1 cellular context compared by ENCODE assay signal in the genomic region with DNA sequence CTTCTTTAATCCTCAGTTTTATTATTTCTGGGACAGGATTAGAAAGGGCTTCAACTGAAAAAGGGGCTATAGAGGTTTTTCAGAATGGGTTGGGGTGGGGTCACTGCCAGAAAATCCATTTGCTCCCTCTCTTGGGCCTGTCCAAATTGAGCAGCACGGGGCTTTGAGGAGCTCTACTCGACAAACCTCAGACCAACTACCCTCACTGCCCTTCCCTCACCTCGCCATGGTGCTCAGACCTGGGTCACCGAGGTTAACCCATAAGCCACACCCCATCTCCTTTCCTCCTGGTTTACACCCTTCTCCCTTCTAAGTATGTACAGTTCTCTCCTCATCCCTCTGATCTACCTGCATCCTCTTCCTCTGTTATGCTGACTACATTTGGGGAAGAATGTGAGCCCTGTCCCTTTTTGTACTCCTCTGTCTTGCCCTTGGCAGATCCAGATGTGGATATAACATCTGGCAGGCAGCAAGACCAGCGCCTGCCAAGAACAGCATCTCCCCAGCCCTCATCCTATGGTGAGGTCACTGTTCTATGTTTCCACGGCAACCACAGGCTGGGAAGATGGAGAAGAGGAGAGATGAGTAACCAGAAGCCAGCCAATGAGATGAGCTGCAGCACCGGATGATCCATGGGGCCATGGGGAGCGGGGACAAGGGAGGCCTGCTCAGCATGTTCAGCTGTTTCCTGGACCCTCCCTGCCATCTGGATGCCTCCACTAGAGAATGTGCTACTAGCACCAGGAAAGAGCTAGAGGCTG.
A peak's percentile ranks its signal among the peaks of the same experiment; 100 is the strongest.
TF ChIP-seq lines count a peak whose summit lies in the region.

No MANE protein-coding gene starts in this region.

TF ChIP-seq in HEK293, 187 proteins besides CTCF, POLR2A, EP300 and RAD21 (continued from another document and continues in another):
- no peak for TF ChIP-seq TSHZ1 (tag by site-specific recombination; IDR thresholded peaks at IDR 0.05; ENCODE audit: borderline replicate concordance)
- TF ChIP-seq, protein P1, sequence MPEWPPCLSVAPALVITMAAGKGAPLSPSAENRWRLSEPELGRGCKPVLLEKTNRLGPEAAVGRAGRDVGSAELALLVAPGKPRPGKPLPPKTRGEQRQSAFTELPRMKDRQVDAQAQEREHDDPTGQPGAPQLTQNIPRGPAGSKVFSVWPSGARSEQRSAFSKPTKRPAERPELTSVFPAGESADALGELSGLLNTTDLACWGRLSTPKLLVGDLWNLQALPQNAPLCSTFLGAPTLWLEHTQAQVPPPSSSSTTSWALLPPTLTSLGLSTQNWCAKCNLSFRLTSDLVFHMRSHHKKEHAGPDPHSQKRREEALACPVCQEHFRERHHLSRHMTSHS (tag by site-specific recombination; IDR thresholded peaks at IDR 0.05), result no peak
- no peak for TF ChIP-seq KLF7 (tag by site-specific recombination; IDR thresholded peaks at IDR 0.05; ENCODE audit: borderline replicate concordance)
- no peak for TF ChIP-seq KLF8 (tag by site-specific recombination; IDR thresholded peaks at IDR 0.05)
- no peak for TF ChIP-seq ZNF121 (tag by site-specific recombination; IDR thresholded peaks at IDR 0.05)
- TF ChIP-seq ZNF585B (tag by site-specific recombination; IDR thresholded peaks at IDR 0.05), result no peak
- TF ChIP-seq ZNF280D (tag by site-specific recombination; IDR thresholded peaks at IDR 0.05), result no peak
- TF ChIP-seq HOXC10 (CRISPR knock-in tag; IDR thresholded peaks at IDR 0.05), result no peak
- no peak for TF ChIP-seq ZFHX2 (tag by site-specific recombination; conservative IDR thresholded peaks at IDR 0.05)
- no peak for TF ChIP-seq ZNF555 (tag by site-specific recombination; conservative IDR thresholded peaks at IDR 0.05)
- TF ChIP-seq ZNF341 (tag by site-specific recombination; IDR thresholded peaks at IDR 0.05; ENCODE audit: low read depth), result peak; percentile 65
- 0 out of 2 replicates have a peak, but pooled peaks have one; percentile 31 for TF ChIP-seq ZBTB17 (tag by site-specific recombination; IDR thresholded peaks at IDR 0.05)
- TF ChIP-seq, protein P2, sequence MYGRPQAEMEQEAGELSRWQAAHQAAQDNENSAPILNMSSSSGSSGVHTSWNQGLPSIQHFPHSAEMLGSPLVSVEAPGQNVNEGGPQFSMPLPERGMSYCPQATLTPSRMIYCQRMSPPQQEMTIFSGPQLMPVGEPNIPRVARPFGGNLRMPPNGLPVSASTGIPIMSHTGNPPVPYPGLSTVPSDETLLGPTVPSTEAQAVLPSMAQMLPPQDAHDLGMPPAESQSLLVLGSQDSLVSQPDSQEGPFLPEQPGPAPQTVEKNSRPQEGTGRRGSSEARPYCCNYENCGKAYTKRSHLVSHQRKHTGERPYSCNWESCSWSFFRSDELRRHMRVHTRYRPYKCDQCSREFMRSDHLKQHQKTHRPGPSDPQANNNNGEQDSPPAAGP (tag by site-specific recombination; IDR thresholded peaks at IDR 0.05), result peak; percentile 63
- no peak for TF ChIP-seq ZNF544 (tag by site-specific recombination; IDR thresholded peaks at IDR 0.05)
- TF ChIP-seq ZXDB (tag by site-specific recombination; IDR thresholded peaks at IDR 0.05), result no peak
- TF ChIP-seq ZNF404 (tag by site-specific recombination; IDR thresholded peaks at IDR 0.05), result no peak
- no peak for TF ChIP-seq GLI2 (tag by site-specific recombination; IDR thresholded peaks at IDR 0.05; ENCODE audit: borderline replicate concordance, low read depth)
- no peak for TF ChIP-seq ZNF24 (tag by site-specific recombination; IDR thresholded peaks at IDR 0.05)
- TF ChIP-seq, protein P3, sequence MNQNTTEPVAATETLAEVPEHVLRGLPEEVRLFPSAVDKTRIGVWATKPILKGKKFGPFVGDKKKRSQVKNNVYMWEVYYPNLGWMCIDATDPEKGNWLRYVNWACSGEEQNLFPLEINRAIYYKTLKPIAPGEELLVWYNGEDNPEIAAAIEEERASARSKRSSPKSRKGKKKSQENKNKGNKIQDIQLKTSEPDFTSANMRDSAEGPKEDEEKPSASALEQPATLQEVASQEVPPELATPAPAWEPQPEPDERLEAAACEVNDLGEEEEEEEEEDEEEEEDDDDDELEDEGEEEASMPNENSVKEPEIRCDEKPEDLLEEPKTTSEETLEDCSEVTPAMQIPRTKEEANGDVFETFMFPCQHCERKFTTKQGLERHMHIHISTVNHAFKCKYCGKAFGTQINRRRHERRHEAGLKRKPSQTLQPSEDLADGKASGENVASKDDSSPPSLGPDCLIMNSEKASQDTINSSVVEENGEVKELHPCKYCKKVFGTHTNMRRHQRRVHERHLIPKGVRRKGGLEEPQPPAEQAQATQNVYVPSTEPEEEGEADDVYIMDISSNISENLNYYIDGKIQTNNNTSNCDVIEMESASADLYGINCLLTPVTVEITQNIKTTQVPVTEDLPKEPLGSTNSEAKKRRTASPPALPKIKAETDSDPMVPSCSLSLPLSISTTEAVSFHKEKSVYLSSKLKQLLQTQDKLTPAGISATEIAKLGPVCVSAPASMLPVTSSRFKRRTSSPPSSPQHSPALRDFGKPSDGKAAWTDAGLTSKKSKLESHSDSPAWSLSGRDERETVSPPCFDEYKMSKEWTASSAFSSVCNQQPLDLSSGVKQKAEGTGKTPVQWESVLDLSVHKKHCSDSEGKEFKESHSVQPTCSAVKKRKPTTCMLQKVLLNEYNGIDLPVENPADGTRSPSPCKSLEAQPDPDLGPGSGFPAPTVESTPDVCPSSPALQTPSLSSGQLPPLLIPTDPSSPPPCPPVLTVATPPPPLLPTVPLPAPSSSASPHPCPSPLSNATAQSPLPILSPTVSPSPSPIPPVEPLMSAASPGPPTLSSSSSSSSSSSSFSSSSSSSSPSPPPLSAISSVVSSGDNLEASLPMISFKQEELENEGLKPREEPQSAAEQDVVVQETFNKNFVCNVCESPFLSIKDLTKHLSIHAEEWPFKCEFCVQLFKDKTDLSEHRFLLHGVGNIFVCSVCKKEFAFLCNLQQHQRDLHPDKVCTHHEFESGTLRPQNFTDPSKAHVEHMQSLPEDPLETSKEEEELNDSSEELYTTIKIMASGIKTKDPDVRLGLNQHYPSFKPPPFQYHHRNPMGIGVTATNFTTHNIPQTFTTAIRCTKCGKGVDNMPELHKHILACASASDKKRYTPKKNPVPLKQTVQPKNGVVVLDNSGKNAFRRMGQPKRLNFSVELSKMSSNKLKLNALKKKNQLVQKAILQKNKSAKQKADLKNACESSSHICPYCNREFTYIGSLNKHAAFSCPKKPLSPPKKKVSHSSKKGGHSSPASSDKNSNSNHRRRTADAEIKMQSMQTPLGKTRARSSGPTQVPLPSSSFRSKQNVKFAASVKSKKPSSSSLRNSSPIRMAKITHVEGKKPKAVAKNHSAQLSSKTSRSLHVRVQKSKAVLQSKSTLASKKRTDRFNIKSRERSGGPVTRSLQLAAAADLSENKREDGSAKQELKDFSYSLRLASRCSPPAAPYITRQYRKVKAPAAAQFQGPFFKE (tag by site-specific recombination; IDR thresholded peaks at IDR 0.05; ENCODE audit: borderline replicate concordance), result no peak
- peak; percentile 38; the same call in 1 of the 2 replicates for TF ChIP-seq ZEB2 (tag by site-specific recombination; IDR thresholded peaks at IDR 0.05)
- TF ChIP-seq ZNF549 (tag by site-specific recombination; IDR thresholded peaks at IDR 0.05), result no peak
- no peak for TF ChIP-seq ZNF146 (tag by site-specific recombination; IDR thresholded peaks at IDR 0.05)
- no peak for TF ChIP-seq ZNF610 (tag by site-specific recombination; IDR thresholded peaks at IDR 0.05; ENCODE audit: borderline replicate concordance)
- TF ChIP-seq GLIS2 (tag by site-specific recombination; IDR thresholded peaks at IDR 0.05), result no peak
- TF ChIP-seq PRDM10 (tag by site-specific recombination; IDR thresholded peaks at IDR 0.05), result peak; percentile 90
- TF ChIP-seq, protein P4, sequence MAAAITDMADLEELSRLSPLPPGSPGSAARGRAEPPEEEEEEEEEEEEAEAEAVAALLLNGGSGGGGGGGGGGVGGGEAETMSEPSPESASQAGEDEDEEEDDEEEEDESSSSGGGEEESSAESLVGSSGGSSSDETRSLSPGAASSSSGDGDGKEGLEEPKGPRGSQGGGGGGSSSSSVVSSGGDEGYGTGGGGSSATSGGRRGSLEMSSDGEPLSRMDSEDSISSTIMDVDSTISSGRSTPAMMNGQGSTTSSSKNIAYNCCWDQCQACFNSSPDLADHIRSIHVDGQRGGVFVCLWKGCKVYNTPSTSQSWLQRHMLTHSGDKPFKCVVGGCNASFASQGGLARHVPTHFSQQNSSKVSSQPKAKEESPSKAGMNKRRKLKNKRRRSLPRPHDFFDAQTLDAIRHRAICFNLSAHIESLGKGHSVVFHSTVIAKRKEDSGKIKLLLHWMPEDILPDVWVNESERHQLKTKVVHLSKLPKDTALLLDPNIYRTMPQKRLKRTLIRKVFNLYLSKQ (tag by site-specific recombination; IDR thresholded peaks at IDR 0.05; ENCODE audit: borderline replicate concordance), result no peak
- TF ChIP-seq ZNF335 (tag by site-specific recombination; conservative IDR thresholded peaks at IDR 0.05), result 0 out of 2 replicates have a peak, but pooled peaks have one; percentile 39
- peak; percentile 45 for TF ChIP-seq SP2 (tag by site-specific recombination; IDR thresholded peaks at IDR 0.05)
- peak; percentile 80 for TF ChIP-seq ZNF600 (tag by site-specific recombination; IDR thresholded peaks at IDR 0.05)
- no peak for TF ChIP-seq ZNF747 (tag by site-specific recombination; IDR thresholded peaks at IDR 0.05)
- no peak for TF ChIP-seq ZSCAN16 (tag by site-specific recombination; IDR thresholded peaks at IDR 0.05)
- TF ChIP-seq, protein P5, sequence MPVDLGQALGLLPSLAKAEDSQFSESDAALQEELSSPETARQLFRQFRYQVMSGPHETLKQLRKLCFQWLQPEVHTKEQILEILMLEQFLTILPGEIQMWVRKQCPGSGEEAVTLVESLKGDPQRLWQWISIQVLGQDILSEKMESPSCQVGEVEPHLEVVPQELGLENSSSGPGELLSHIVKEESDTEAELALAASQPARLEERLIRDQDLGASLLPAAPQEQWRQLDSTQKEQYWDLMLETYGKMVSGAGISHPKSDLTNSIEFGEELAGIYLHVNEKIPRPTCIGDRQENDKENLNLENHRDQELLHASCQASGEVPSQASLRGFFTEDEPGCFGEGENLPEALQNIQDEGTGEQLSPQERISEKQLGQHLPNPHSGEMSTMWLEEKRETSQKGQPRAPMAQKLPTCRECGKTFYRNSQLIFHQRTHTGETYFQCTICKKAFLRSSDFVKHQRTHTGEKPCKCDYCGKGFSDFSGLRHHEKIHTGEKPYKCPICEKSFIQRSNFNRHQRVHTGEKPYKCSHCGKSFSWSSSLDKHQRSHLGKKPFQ (tag by site-specific recombination; IDR thresholded peaks at IDR 0.05), result no peak
